In genomic region chr9:79568337-79569084, GRCh38 we compare ENCODE assay signal across 1 cellular context.
A peak's percentile ranks its signal among the peaks of the same experiment; 100 is the strongest.
TF ChIP-seq lines count a peak whose summit lies in the region.

No MANE protein-coding gene starts in this region.

TF ChIP-seq in GM12878, 131 proteins besides CTCF, POLR2A, EP300 and RAD21:
- 0 out of 4 replicates have a peak, but pooled peaks of 1 of the 2 experiments have one; percentile 44 for TF ChIP-seq CEBPB (IDR thresholded peaks at IDR 0.05; ENCODE audit: borderline replicate concordance in 1 of 2, low read depth in 2 of 2, low read length in 2 of 2)
- 0 out of 2 replicates have a peak, but pooled peaks have one; percentile 8 for TF ChIP-seq MEF2A (IDR thresholded peaks at IDR 0.05; ENCODE audit: insufficient read depth, low read depth, low read length)
- no peak for TF ChIP-seq SMARCA5 (IDR thresholded peaks at IDR 0.05)
- peak; percentile 77 for TF ChIP-seq ZBTB33 (IDR thresholded peaks at IDR 0.05)
- TF ChIP-seq POU2F2 (IDR thresholded peaks at IDR 0.05; ENCODE audit: borderline replicate concordance, low read depth, low read length), result peak; percentile 66; the same call in 1 of the 3 replicates
- no peak for TF ChIP-seq FOXK2 (IDR thresholded peaks at IDR 0.05)
- peak; percentile 21; the same call in 1 of the 2 replicates for TF ChIP-seq SMC3 (IDR thresholded peaks at IDR 0.05; ENCODE audit: borderline replicate concordance, low read length)
- TF ChIP-seq BACH1 (IDR thresholded peaks at IDR 0.05; ENCODE audit: borderline replicate concordance), result no peak
- TF ChIP-seq NR2C1 (IDR thresholded peaks at IDR 0.05), result no peak
- peak; percentile 59; the same call in 1 of the 2 replicates for TF ChIP-seq ZNF24 (IDR thresholded peaks at IDR 0.05)
- TF ChIP-seq CBX3 (IDR thresholded peaks at IDR 0.05; ENCODE audit: borderline replicate concordance, low read depth), result no peak
